16 cellular contexts compared by ENCODE assay signal in genomic region chr12:46361667-46362034, GRCh38. TPM values are rescaled to one million over a fixed set of nuclear protein-coding genes. Genes with fewer than 3 reads are reported as not detected.
DNase-seq lines count a peak whose midpoint lies in the region; ATAC-seq, FAIRE-seq and TF ChIP-seq lines count a peak whose summit lies in the region.
"Had no signal": no experiment of that assay in that cellular context is flagged by ENCODE, and none has a peak within 500 bp of the region (broad histone marks: within the 10 kb centered on the region; RNA-seq: fewer than 3 reads in every experiment).

No MANE protein-coding gene starts in this region.

- peaks cover 83% of the 10 kb centered on the region for H3K36me3 Mint-ChIP-seq in GM23338 (ENCODE audit: low read depth)
- peaks cover 89% of the 10 kb centered on the region for H3K36me3 Mint-ChIP-seq in activated T-helper 17 cell treated with anti-CD3 and anti-CD28 coated beads, Interleukin-2, amount 50 U/mL, for 72 hours (ENCODE audit: low read depth)

- TF ChIP-seq EP300 in HepG2 (IDR thresholded peaks at IDR 0.05; ENCODE audit: low read depth in 2 of 2, low read length in 2 of 2) (no peak), HepG2 (CRISPR knock-in tag; IDR thresholded peaks at IDR 0.05; ENCODE audit: borderline replicate concordance) (no peak)

- H2AFZ ChIP-seq in ACC112 (ENCODE audit: low read length, unreplicated experiment) = no peak overlapping the region
- H2AFZ ChIP-seq in GM23338 = no peak overlapping the region
- H2AFZ ChIP-seq in HepG2 (ENCODE audit: low read length) = no peak overlapping the region

- no peak for FAIRE-seq in HepG2 (lab: Jason Lieb, UNC)
- FAIRE-seq: RCC 7860 had no signal

- H3K9me2 ChIP-seq in GM23338 (ENCODE audit: insufficient read depth) = no peaks in the 10 kb centered on the region

- 0 out of 2 replicates have a peak overlapping the region, but pooled peaks have one; percentile 20 for H3K4me3 ChIP-seq in ACC112 (ENCODE audit: low read depth, low read length)
- H3K4me3 ChIP-seq in GM23338 = no peak overlapping the region
- no peak overlapping the region for H3K4me3 ChIP-seq in HepG2 (replicated peaks in 1 of 3; ENCODE audit: insufficient read depth in 1 of 3, low read depth in 2 of 3, low read length in 3 of 3)
- H3K4me3 ChIP-seq in lower lobe of right lung = no peak overlapping the region

- H3K79me2 ChIP-seq in ACC112 (ENCODE audit: control insufficient read depth, insufficient read depth, low read length, unreplicated experiment) (peaks cover 28% of the 10 kb centered on the region), GM23338 (replicated peaks; ENCODE audit: insufficient read depth) (peaks cover 19% of the 10 kb centered on the region), HepG2 (ENCODE audit: insufficient read depth, low read length) (peaks cover 3% of the 10 kb centered on the region)

- H3K27me3 ChIP-seq in ACC112 (ENCODE audit: insufficient read depth, low read length) (no peaks in the 10 kb centered on the region), GM23338 (ENCODE audit: insufficient read depth) (no peaks in the 10 kb centered on the region), HepG2 (ENCODE audit: control insufficient read depth in 1 of 2, insufficient read depth in 2 of 2, low read length in 2 of 2) (no peaks in the 10 kb centered on the region), lower lobe of right lung (ENCODE audit: low read depth) (no peaks in the 10 kb centered on the region)

- H3K4me3 Mint-ChIP-seq in GM23338 = no peak overlapping the region
- H3K4me3 Mint-ChIP-seq in activated T-helper 17 cell treated with anti-CD3 and anti-CD28 coated beads, Interleukin-2, amount 50 U/mL, for 72 hours = peak overlapping the region; percentile 25
- H3K4me3 Mint-ChIP-seq: nephron had no signal

- H3K9me3 ChIP-seq in HepG2 (ENCODE audit: low read length) (no peaks in the 10 kb centered on the region), lower lobe of right lung (no peaks in the 10 kb centered on the region)

- no peak overlapping the region for H3K27ac Mint-ChIP-seq in GM23338
- peak overlapping the region; percentile 67 for H3K27ac Mint-ChIP-seq in activated T-helper 17 cell treated with anti-CD3 and anti-CD28 coated beads, Interleukin-2, amount 50 U/mL, for 72 hours

- H3K27ac ChIP-seq in ACC112 (ENCODE audit: low read depth, low read length) = peak overlapping the region; percentile 85
- 0 out of 2 replicates have a peak overlapping the region, but pooled peaks have one; percentile 9 for H3K27ac ChIP-seq in GM23338 (ENCODE audit: low read depth)
- H3K27ac ChIP-seq in HepG2 (ENCODE audit: extremely low read length, insufficient read depth, low read length) = no peak overlapping the region
- no peak overlapping the region for H3K27ac ChIP-seq in lower lobe of right lung

- in situ Hi-C loops in HepG2 (cut with HindIII; ENCODE audit: extremely low pct_ligation_motif_present, low pct_unique_long_range_greater_than_20kb) = no loop called here

- POLR2A ChIA-PET in HepG2 (lab: Yijun Ruan, JAX) = interaction anchor here (1.2 kb wide), 1 partner anchor 218 kb away, joined by 3 read pairs; no protein-coding TSS in a partner anchor

- 94% methylated on average over 2 of the region's 2 CpGs for WGBS in HepG2 (ENCODE audit: low lambda C conversion rate)

- peak in 1 of 2 experiments; percentile 55; a peak in 3 of 4 replicates for TF ChIP-seq POLR2A in HepG2 (IDR thresholded peaks at IDR 0.05; ENCODE audit: insufficient read depth in 1 of 2, low read depth in 2 of 2, low read length in 2 of 2)

- H3K36me3 ChIP-seq in ACC112 (ENCODE audit: insufficient read depth, low read length) = peaks cover 76% of the 10 kb centered on the region
- H3K36me3 ChIP-seq in GM23338 (ENCODE audit: insufficient read depth) = peaks cover 74% of the 10 kb centered on the region
- peaks cover 14 to 58% of the 10 kb centered on the region in 2 experiments for H3K36me3 ChIP-seq in HepG2 (replicated peaks in 1 of 2; ENCODE audit: control insufficient read depth in 1 of 2, insufficient read depth in 2 of 2, low read length in 2 of 2)
- H3K36me3 ChIP-seq in lower lobe of right lung = peaks cover 82% of the 10 kb centered on the region

- H3K4me2 ChIP-seq in GM23338 = no peak overlapping the region
- H3K4me2 ChIP-seq in HepG2 (ENCODE audit: low read depth, low read length) = no peak overlapping the region

- intact Hi-C loops in HepG2 (cut with micrococcal nuclease; ENCODE audit: unreplicated experiment) = loop anchor here (10.0 kb wide), 1 partner anchor 367 kb away; the partner anchor contains the start of gene SCAF11
- intact Hi-C loops in lower lobe of right lung (cut with DNase I) = no loop called here
- intact Hi-C loops in head of caudate nucleus (cut with DNase I) = no loop called here

- DNase-seq in GM23338 (ENCODE audit: low spot score) = no peak
- no peak for DNase-seq in HepG2 (ENCODE audit: low spot score)
- DNase-seq in NCI-H146 treated with DMSO at 0.1 percent for 48 hours (lab: John Stamatoyannopoulos, UW; ENCODE audit: unreplicated experiment) = no peak
- DNase-seq in lower lobe of right lung = no peak
- no peak for DNase-seq in head of caudate nucleus
- DNase-seq: anterior cingulate cortex, C1 segment of cervical spinal cord, GF-D8, NCI-H1105, T1000 had no signal

- H3K4me1 ChIP-seq in ACC112 (ENCODE audit: control insufficient read depth, insufficient read depth, low read length, unreplicated experiment) = peaks cover 42% of the 10 kb centered on the region
- no peaks in the 10 kb centered on the region; the same call in 1 of the 2 replicates for H3K4me1 ChIP-seq in GM23338 (ENCODE audit: insufficient read depth)
- peaks cover 39% of the 10 kb centered on the region for H3K4me1 ChIP-seq in HepG2 (ENCODE audit: insufficient read depth, low read length)
- peaks cover 40% of the 10 kb centered on the region for H3K4me1 ChIP-seq in lower lobe of right lung

- H3K4me1 Mint-ChIP-seq in GM23338 = peaks cover 16% of the 10 kb centered on the region; the same call in 2 of the 3 replicates
- peaks cover 23% of the 10 kb centered on the region for H3K4me1 Mint-ChIP-seq in activated T-helper 17 cell treated with anti-CD3 and anti-CD28 coated beads, Interleukin-2, amount 50 U/mL, for 72 hours

- ATAC-seq in GM23338 (no peak), HepG2 (no peak), GM21737 (IDR thresholded peaks at IDR 0.05; ENCODE audit: unreplicated experiment) (no peak), lower lobe of right lung (no peak)
- ATAC-seq in activated T-helper 17 cell treated with anti-CD3 and anti-CD28 coated beads, Interleukin-2, amount 50 U/mL, for 72 hours (replicated peaks) = peak; percentile 41
- ATAC-seq: sciatic nerve had no signal

- CTCF ChIA-PET in HepG2 (lab: Yijun Ruan, JAX; ENCODE audit: low intra/inter-chr PET ratio, low total read pairs) = no interaction called here

- no peak overlapping the region for H3K9ac ChIP-seq in HepG2 (ENCODE audit: insufficient read depth, low read depth, low read length)

- H3K27me3 Mint-ChIP-seq in GM23338 (ENCODE audit: insufficient read depth, low read depth, poor library complexity) = peaks cover 5% of the 10 kb centered on the region
- H3K27me3 Mint-ChIP-seq in activated T-helper 17 cell treated with anti-CD3 and anti-CD28 coated beads, Interleukin-2, amount 50 U/mL, for 72 hours = no peaks in the 10 kb centered on the region

- no peaks in the 10 kb centered on the region for H3K9me3 Mint-ChIP-seq in GM23338
- H3K9me3 Mint-ChIP-seq in activated T-helper 17 cell treated with anti-CD3 and anti-CD28 coated beads, Interleukin-2, amount 50 U/mL, for 72 hours = no peaks in the 10 kb centered on the region
- H3K9me3 Mint-ChIP-seq: nephron had no signal

- no TSS peak for BruUV-seq in HepG2 (replicated peaks; lab: Mats Ljungman, UMichigan)

- H3F3A ChIP-seq in GM23338 (replicated peaks; ENCODE audit: low read depth) = peaks cover 58% of the 10 kb centered on the region

- TF ChIP-seq CTCF in GM23338 (conservative IDR thresholded peaks at IDR 0.05; ENCODE audit: low read depth in 2 of 2) = no peak
- TF ChIP-seq CTCF in HepG2 (CRISPR knock-in tag; IDR thresholded peaks at IDR 0.05) = no peak
- TF ChIP-seq CTCF in lower lobe of right lung (IDR thresholded peaks at IDR 0.05) = no peak

- H4K20me1 ChIP-seq in GM23338 (replicated peaks; ENCODE audit: insufficient read depth) (peaks cover 43% of the 10 kb centered on the region), HepG2 (ENCODE audit: insufficient read depth, low read length) (peaks cover 90% of the 10 kb centered on the region)

- no peak for TF ChIP-seq RAD21 in HepG2 (CRISPR knock-in tag; IDR thresholded peaks at IDR 0.05)

RNA-seq across cellular contexts. Expression of gene SLC38A2, which starts 10.9 kb away (rescaled TPM):
- 665 and 718 TPM in 2 replicates for total RNA-seq in GM23338 (2014; rRNA removed; shearing (Covaris generic))
- polyA plus RNA-seq in GM23338 (2016; fragmentation: Nextera tagmentation; extraction: Ambion mirVana) (168 and 181 TPM in 2 replicates), HepG2 (2011; rRNA removed) (861 and 880 TPM in 2 replicates)
- total RNA-seq in activated T-helper 17 cell treated with anti-CD3 and anti-CD28 coated beads, Interleukin-2, amount 50 U/mL, for 72 hours = 100 to 1,000 TPM; 203 to 206 TPM
- total RNA-seq in HepG2 (2016; rRNA removed; fragmentation: Illumina TruSeq; extraction: Trizol) (230 and 368 TPM in 2 replicates), lower lobe of right lung (284 TPM)
- total RNA-seq in HepG2 (2016; cell fraction: cytosol; rRNA removed; fragmentation: Illumina TruSeq; extraction: Trizol; ENCODE audit: low read depth) = 31.8 and 45.4 TPM in 2 replicates
- 210 and 375 TPM in 2 replicates for total RNA-seq in HepG2 (2016; cell fraction: insoluble cytoplasmic fraction; rRNA removed; fragmentation: Illumina TruSeq; extraction: Trizol)
- 98.8 and 127 TPM in 2 replicates for total RNA-seq in HepG2 (2016; cell fraction: membrane; rRNA removed; fragmentation: Illumina TruSeq; extraction: Trizol)
- 947 and 961 TPM in 2 replicates for total RNA-seq in HepG2 (2016; cell fraction: nucleus; rRNA removed; fragmentation: Illumina TruSeq; extraction: Trizol)
- polyA plus RNA-seq in HepG2 (2011; cell fraction: cytosol; rRNA removed) = 346 and 636 TPM in 2 replicates
- polyA plus RNA-seq in HepG2 (2011; cell fraction: nucleus; rRNA removed) = 926 and 1,239 TPM in 2 replicates
- polyA plus RNA-seq in HepG2 (2012) = 836 and 868 TPM in 2 replicates
- 8.1 TPM in 2 replicates for polyA plus RNA-seq in HepG2 (2016; cell fraction: cytosol; fragmentation: Illumina TruSeq; extraction: Trizol; ENCODE audit: low read depth)
- polyA plus RNA-seq in HepG2 (2016; cell fraction: insoluble cytoplasmic fraction; fragmentation: Illumina TruSeq; extraction: Trizol; ENCODE audit: low read depth) = 138 and 148 TPM in 2 replicates
- 24.1 and 28.9 TPM in 2 replicates for polyA plus RNA-seq in HepG2 (2016; cell fraction: membrane; fragmentation: Illumina TruSeq; extraction: Trizol; ENCODE audit: low read depth)
- polyA plus RNA-seq in HepG2 (2016; cell fraction: nucleus; fragmentation: Illumina TruSeq; extraction: Trizol; ENCODE audit: insufficient read depth, low read depth) = 882 and 909 TPM in 2 replicates
- 406 and 1,055 TPM in 2 replicates for polyA minus RNA-seq in HepG2 (2011; rRNA and poly(A)+ RNA removed; ENCODE audit: low replicate concordance)
- polyA minus RNA-seq in HepG2 (2011; cell fraction: cytosol; rRNA and poly(A)+ RNA removed) = 1,075 and 1,302 TPM in 2 replicates
- polyA minus RNA-seq in HepG2 (2011; cell fraction: nucleus; rRNA and poly(A)+ RNA removed) = 2,125 and 2,864 TPM in 2 replicates

Comparison
In these comparisons a context has a peak if more than half of its experiments do, and no peak if none do; other contexts are left out.
1. H3K27ac ChIP-seq: peak in ACC112 (single experiment) and GM23338 (single experiment); none in HepG2 (single experiment) and lower lobe of right lung (single experiment).